In the genomic region with DNA sequence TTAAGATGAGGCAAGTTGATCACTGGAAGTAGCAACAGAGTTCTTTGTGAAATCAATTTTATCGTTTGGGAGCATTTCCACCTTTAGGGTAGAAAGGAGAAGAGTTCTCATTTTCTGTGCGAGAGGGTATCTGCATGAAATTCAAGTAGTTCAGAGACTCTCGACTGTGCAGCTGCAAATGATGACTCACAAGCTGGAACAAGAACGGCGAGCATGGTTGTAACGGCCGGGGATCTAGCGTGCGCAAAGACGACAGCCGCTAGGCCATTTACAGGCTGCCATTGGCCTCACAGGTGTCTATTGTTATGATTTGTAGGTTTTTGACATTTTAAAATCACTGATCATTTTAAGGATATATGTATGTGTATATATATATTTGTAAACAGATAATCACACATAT, we compare ENCODE assay signal across 19 cellular contexts. TPM values are rescaled to one million over a fixed set of nuclear protein-coding genes. Genes with fewer than 3 reads are reported as not detected.
DNase-seq lines count a peak whose midpoint lies in the region; ATAC-seq and TF ChIP-seq lines count a peak whose summit lies in the region.
"Had no signal": no experiment of that assay in that cellular context is flagged by ENCODE, and none has a peak within 500 bp of the region (broad histone marks: within the 10 kb centered on the region; RNA-seq: fewer than 3 reads in every experiment).

No MANE protein-coding gene starts in this region.

- H3K9me3 ChIP-seq in thyroid gland, result no peaks in the 10 kb centered on the region
- H3K9me3 ChIP-seq: body of pancreas, testis had no signal

- WGBS in thyroid gland, 2 donors, result 79 to 85% methylated on average over 11 of the region's 11 CpGs
- no CpG with 5 or more reads among the region's 11 CpGs for WGBS in mesendoderm (ENCODE audit: extremely low coverage, insufficient coverage, low lambda C conversion rate)

- H4K5ac ChIP-seq in mesendoderm (ENCODE audit: low read length), result no peak overlapping the region

- intact Hi-C loops in dorsolateral prefrontal cortex (cut with DNase I), result no loop called here
- intact Hi-C loops in thyroid gland (cut with DNase I), result no loop called here

- H3K23ac ChIP-seq in mesendoderm (ENCODE audit: low read length), result no peak overlapping the region

- H3K79me2 ChIP-seq in mesendoderm (ENCODE audit: control insufficient read depth, insufficient read depth, low read length), result no peaks in the 10 kb centered on the region

- H3K18ac ChIP-seq in mesendoderm (ENCODE audit: low read length), result no peak overlapping the region

- no peak overlapping the region for H3K4ac ChIP-seq in mesendoderm (ENCODE audit: low read depth, low read length)

- no peak overlapping the region for H2BK15ac ChIP-seq in mesendoderm (replicated peaks; ENCODE audit: low read depth)

- no peak for TF ChIP-seq POLR2A in thyroid gland (IDR thresholded peaks at IDR 0.05)

- H3K4me3 ChIP-seq in dorsolateral prefrontal cortex, result peak overlapping the region in 11 of 59 donors; percentile 1 to 30 (median 10)
- no peak overlapping the region for H3K4me3 ChIP-seq in thyroid gland (replicated peaks in 1 of 3)
- H3K4me3 ChIP-seq in mesendoderm (ENCODE audit: low read length), result no peak overlapping the region
- H3K4me3 ChIP-seq: body of pancreas, testis had no signal

- H3K79me1 ChIP-seq in mesendoderm (ENCODE audit: low read length), result no peaks in the 10 kb centered on the region

- no peak overlapping the region for H3K56ac ChIP-seq in mesendoderm (ENCODE audit: low read length)

- H3K27me3 ChIP-seq in dorsolateral prefrontal cortex, result peaks cover 0 to 52% (median 6%) of the 10 kb centered on the region in 45 donors
- H3K27me3 ChIP-seq in thyroid gland, result peaks cover 23% of the 10 kb centered on the region
- peaks cover 10% of the 10 kb centered on the region for H3K27me3 ChIP-seq in mesendoderm (ENCODE audit: insufficient read depth, low read length, poor library complexity)
- H3K27me3 ChIP-seq: testis had no signal

- H3K36me3 ChIP-seq in thyroid gland (no peaks in the 10 kb centered on the region), mesendoderm (ENCODE audit: control insufficient read depth, insufficient read depth, low read length) (no peaks in the 10 kb centered on the region)

- TF ChIP-seq CTCF in dorsolateral prefrontal cortex (IDR thresholded peaks at IDR 0.05 in 54 of 56, conservative IDR thresholded peaks at IDR 0.05 in 2 of 56; ENCODE audit: low read depth in 1 of 56, partially characterized antibody in 56 of 56) (no peak), thyroid gland (IDR thresholded peaks at IDR 0.05) (no peak)

- no peak overlapping the region for H2BK5ac ChIP-seq in mesendoderm (ENCODE audit: low read length)

- peaks cover 14 to 19% of the 10 kb centered on the region in 2 donors for H3K4me1 ChIP-seq in thyroid gland
- H3K4me1 ChIP-seq in mesendoderm (ENCODE audit: control insufficient read depth, low read depth, low read length), result peaks cover 2% of the 10 kb centered on the region
- H3K4me1 ChIP-seq: testis had no signal

- no peak overlapping the region for H3K9ac ChIP-seq in mesendoderm (ENCODE audit: low read length)

- H2BK120ac ChIP-seq in mesendoderm (ENCODE audit: low read depth, low read length), result no peak overlapping the region

- H4K8ac ChIP-seq in mesendoderm (ENCODE audit: low read depth, low read length), result no peak overlapping the region

- no peak for ATAC-seq in GM18519 (IDR thresholded peaks at IDR 0.05; ENCODE audit: low FRiP score, unreplicated experiment)
- ATAC-seq: activated CD4-positive, CD25-positive, alpha-beta regulatory T cell treated with anti-CD3 and anti-CD28 coated beads, Interleukin-2, amount 50 U/mL, for 24 hours; body of pancreas; left ventricle myocardium superior; naive thymus-derived CD8-positive, alpha-beta T cell; Panc1 had no signal

- no peak overlapping the region for H3K27ac ChIP-seq in dorsolateral prefrontal cortex
- no peak overlapping the region for H3K27ac ChIP-seq in thyroid gland
- H3K27ac ChIP-seq in mesendoderm (ENCODE audit: low read depth, low read length), result no peak overlapping the region
- H3K27ac ChIP-seq: body of pancreas, HL-60, testis had no signal

- H2AK5ac ChIP-seq in mesendoderm (ENCODE audit: low read length), result no peak overlapping the region

- no peak overlapping the region for H3K4me2 ChIP-seq in mesendoderm (ENCODE audit: low read length)

- peak; percentile 41 for DNase-seq in NCI-H2171 treated with DMSO at 0.1 percent for 48 hours (lab: John Stamatoyannopoulos, UW)
- no peak for DNase-seq in NCI-H2171 (lab: John Stamatoyannopoulos, UW)
- peak; percentile 47 to 77 for DNase-seq in NOMO-1 (lab: John Stamatoyannopoulos, UW; ENCODE audit: unreplicated experiment in 2 of 2)
- DNase-seq in dorsolateral prefrontal cortex, result peak in 6 of 10 donors; percentile 49 to 72 (median 58)
- DNase-seq in thyroid gland, result no peak
- no peak for DNase-seq in mesendoderm
- DNase-seq in NCI-H1930 (lab: John Stamatoyannopoulos, UW), result no peak
- DNase-seq: activated naive CD4-positive, alpha-beta T cell treated with anti-CD3 and anti-CD28 coated beads for 36 hours; body of pancreas; CD4-positive, alpha-beta memory T cell; left ventricle myocardium superior; naive thymus-derived CD8-positive, alpha-beta T cell; NCI-H446 treated with DMSO at 0.1 percent for 48 hours; testis had no signal

RNA-seq across cellular contexts. Expression of a gene that starts 5.2 kb away (rescaled TPM):
- total RNA-seq in dorsolateral prefrontal cortex (10 to 100 TPM in 119 of 120 experiments, 1 to 10 TPM in 1; 6.7 to 37.3 (median 23.6) TPM), thyroid gland (1 to 10 TPM; 2.2 to 3.3 (median 2.7) TPM)
- 1.7 TPM for polyA plus RNA-seq in mesendoderm (2013, experiment 1 of 2)
- 1.6 TPM for polyA plus RNA-seq in mesendoderm (2013, experiment 2 of 2)
- total RNA-seq: G401 had no signal

Comparison
In these comparisons a context has a peak if more than half of its experiments do, and no peak if none do; other contexts are left out.
1. DNase-seq: peak in NCI-H2171 treated with DMSO at 0.1 percent for 48 hours (single experiment), NOMO-1 (2 of 2) and dorsolateral prefrontal cortex (6 of 10); none in NCI-H2171 (single experiment), thyroid gland (0 of 2), mesendoderm (single experiment) and NCI-H1930 (0 of 2).